In genomic region chr9:37784640-37785483, GRCh38 we compare ENCODE assay signal across 1 cellular context.
TF ChIP-seq lines count a peak whose summit lies in the region.

Gene EXOSC3, minus strand, starts transcription at chr9:37785064. Its CDS starts 20 bp downstream, at chr9:37785044.

TF ChIP-seq in HepG2, 621 proteins besides CTCF, POLR2A, EP300 and RAD21 (continued from another document and continues in another):
- TF ChIP-seq ZNF512B (CRISPR knock-in tag; IDR thresholded peaks at IDR 0.05; ENCODE audit: borderline replicate concordance), result no peak
- no peak for TF ChIP-seq MED8 (CRISPR knock-in tag; IDR thresholded peaks at IDR 0.05; ENCODE audit: insufficient replicate concordance)
- TF ChIP-seq ZNF629 (CRISPR knock-in tag; conservative IDR thresholded peaks at IDR 0.05), result no peak
- TF ChIP-seq EEA1 (CRISPR knock-in tag; IDR thresholded peaks at IDR 0.05; ENCODE audit: borderline replicate concordance), result no peak
- TF ChIP-seq SALL1 (CRISPR knock-in tag; IDR thresholded peaks at IDR 0.05), result peak; percentile 82
- TF ChIP-seq ZNF607 (CRISPR knock-in tag; IDR thresholded peaks at IDR 0.05; ENCODE audit: borderline replicate concordance), result no peak; the same call in 1 of the 2 replicates
- no peak for TF ChIP-seq MLX (CRISPR knock-in tag; IDR thresholded peaks at IDR 0.05)
- no peak for TF ChIP-seq AKNA (CRISPR knock-in tag; IDR thresholded peaks at IDR 0.05; ENCODE audit: borderline replicate concordance)
- TF ChIP-seq PRDM4 (CRISPR knock-in tag; IDR thresholded peaks at IDR 0.05; ENCODE audit: borderline replicate concordance), result 0 out of 2 replicates have a peak, but pooled peaks have one; percentile 56
- TF ChIP-seq TCF7 (IDR thresholded peaks at IDR 0.05; ENCODE audit: low read depth), result no peak
- no peak for TF ChIP-seq ZNF800 (CRISPR knock-in tag; IDR thresholded peaks at IDR 0.05)
- 0 out of 2 replicates have a peak, but pooled peaks have one; percentile 60 for TF ChIP-seq STAT6 (CRISPR knock-in tag; IDR thresholded peaks at IDR 0.05; ENCODE audit: borderline replicate concordance)
- TF ChIP-seq PHF20 (CRISPR knock-in tag; IDR thresholded peaks at IDR 0.05), result peak; percentile 98
- peak; percentile 11; the same call in 1 of the 2 replicates for TF ChIP-seq PITX1 (CRISPR knock-in tag; IDR thresholded peaks at IDR 0.05)
- TF ChIP-seq GABPA (IDR thresholded peaks at IDR 0.05; ENCODE audit: low read depth, low read length), result peak; percentile 98
- TF ChIP-seq GABPA (CRISPR knock-in tag; IDR thresholded peaks at IDR 0.05; ENCODE audit: low read depth), result peak; percentile 100
- TF ChIP-seq HCFC1 (IDR thresholded peaks at IDR 0.05; ENCODE audit: low read depth, low read length), result peak; percentile 56; the same call in 1 of the 2 replicates
- TF ChIP-seq ZNF281 (CRISPR knock-in tag; IDR thresholded peaks at IDR 0.05; ENCODE audit: borderline replicate concordance), result peak; percentile 24; the same call in 1 of the 2 replicates
- TF ChIP-seq ETV5 (CRISPR knock-in tag; IDR thresholded peaks at IDR 0.05; ENCODE audit: borderline replicate concordance), result peak; percentile 89
- TF ChIP-seq ZFY (CRISPR knock-in tag; IDR thresholded peaks at IDR 0.05), result peak; percentile 95
- TF ChIP-seq NPAS2 (CRISPR knock-in tag; IDR thresholded peaks at IDR 0.05; ENCODE audit: borderline replicate concordance), result no peak
- peak; percentile 95 for TF ChIP-seq KMT2A (CRISPR knock-in tag; IDR thresholded peaks at IDR 0.05)
- TF ChIP-seq UBTF (CRISPR knock-in tag; IDR thresholded peaks at IDR 0.05), result peak; percentile 98
- TF ChIP-seq KLF12 (CRISPR knock-in tag; IDR thresholded peaks at IDR 0.05; ENCODE audit: borderline replicate concordance), result no peak
- TF ChIP-seq ATF7-NPFF (CRISPR knock-in tag; IDR thresholded peaks at IDR 0.05; ENCODE audit: low read depth), result peak; percentile 26; the same call in 1 of the 2 replicates
- no peak for TF ChIP-seq NFE2 (CRISPR knock-in tag; IDR thresholded peaks at IDR 0.05)
- peak; percentile 95 for TF ChIP-seq KDM5A (IDR thresholded peaks at IDR 0.05; ENCODE audit: borderline replicate concordance, low read length)
- TF ChIP-seq ZIK1 (CRISPR knock-in tag; IDR thresholded peaks at IDR 0.05; ENCODE audit: borderline replicate concordance, low read depth), result peak; percentile 79; the same call in 1 of the 2 replicates
- TF ChIP-seq ZFYVE20 (CRISPR knock-in tag; IDR thresholded peaks at IDR 0.05; ENCODE audit: borderline replicate concordance, low read depth), result no peak
- no peak for TF ChIP-seq RFX1 (IDR thresholded peaks at IDR 0.05)
- TF ChIP-seq TFDP1 (CRISPR knock-in tag; IDR thresholded peaks at IDR 0.05; ENCODE audit: borderline replicate concordance), result peak; percentile 91
- peak; percentile 91 for TF ChIP-seq HOXA3 (CRISPR knock-in tag; IDR thresholded peaks at IDR 0.05)
- peak; percentile 95 for TF ChIP-seq THAP11 (CRISPR knock-in tag; IDR thresholded peaks at IDR 0.05)
- TF ChIP-seq ZNF644 (CRISPR knock-in tag; IDR thresholded peaks at IDR 0.05; ENCODE audit: low read depth), result no peak
